9 cellular contexts compared by ENCODE assay signal in genomic region chr9:106697390-106697789, GRCh38.
DNase-seq lines count a peak whose midpoint lies in the region; TF ChIP-seq lines count a peak whose summit lies in the region.
"Had no signal": no experiment of that assay in that cellular context is flagged by ENCODE, and none has a peak within 500 bp of the region (broad histone marks: within the 10 kb centered on the region; RNA-seq: fewer than 3 reads in every experiment).

No MANE protein-coding gene starts in this region.

- H3K9ac ChIP-seq in skeletal muscle tissue (ENCODE audit: low read depth in 1 of 3, low read length in 3 of 3): peak overlapping the region; percentile 29 to 79 (median 59)
- H3K9ac ChIP-seq: KMS-11 had no signal

- H3K4me3 ChIP-seq in SJCRH30: peak overlapping the region; percentile 54
- H3K4me3 ChIP-seq in fibroblast of pulmonary artery (replicated peaks; ENCODE audit: low read depth, low read length): peak overlapping the region; percentile 49
- peak overlapping the region; percentile 44 to 67 (median 63) for H3K4me3 ChIP-seq in skeletal muscle tissue (ENCODE audit: low read length in 3 of 3)
- H3K4me3 ChIP-seq: cardiac muscle cell had no signal

- TF ChIP-seq CTCF in fibroblast of pulmonary artery (IDR thresholded peaks at IDR 0.05; ENCODE audit: low read length, missing control alignments): no peak
- no peak for TF ChIP-seq CTCF in GM13976 (IDR thresholded peaks at IDR 0.05; ENCODE audit: borderline replicate concordance, control extremely low read depth, extremely low read depth, insufficient read depth, missing control alignments)

- no peaks in the 10 kb centered on the region for H3K9me3 ChIP-seq in SJCRH30 (replicated peaks)
- H3K9me3 ChIP-seq in skeletal muscle tissue (ENCODE audit: control insufficient read depth in 3 of 3, low read length in 3 of 3): no peaks in the 10 kb centered on the region

- in situ Hi-C loops in GM13976 (cut with MboI; ENCODE audit: low sequenced_read_pairs, unreplicated experiment): no loop called here

- no peaks in the 10 kb centered on the region for H3K27me3 ChIP-seq in SJCRH30
- no peaks in the 10 kb centered on the region for H3K27me3 ChIP-seq in skeletal muscle tissue (ENCODE audit: control insufficient read depth in 3 of 3, insufficient read depth in 3 of 3, low read length in 3 of 3)
- H3K27me3 ChIP-seq: cardiac muscle cell had no signal

- H3K4me1 ChIP-seq in SJCRH30 (peaks cover 6% of the 10 kb centered on the region; the same call in 1 of the 2 replicates), skeletal muscle tissue (ENCODE audit: control insufficient read depth in 3 of 3, insufficient read depth in 3 of 3, low read length in 3 of 3) (peaks cover 8 to 12% (median 11%) of the 10 kb centered on the region in 3 donors)

- peak; percentile 59 for DNase-seq in NCI-H1436 (lab: John Stamatoyannopoulos, UW)
- peak; percentile 11 to 48 for DNase-seq in SJCRH30
- no peak for DNase-seq in fibroblast of pulmonary artery (ENCODE audit: low read depth)
- no peak for DNase-seq in GM13976 (ENCODE audit: low spot score)
- no peak for DNase-seq in LoVo (ENCODE audit: low spot score)
- no peak for DNase-seq in NCI-H187 (lab: John Stamatoyannopoulos, UW)

- no peaks in the 10 kb centered on the region for H3K36me3 ChIP-seq in SJCRH30
- H3K36me3 ChIP-seq in skeletal muscle tissue (ENCODE audit: control insufficient read depth in 3 of 3, insufficient read depth in 3 of 3, low read length in 3 of 3): no peaks in the 10 kb centered on the region
- H3K36me3 ChIP-seq: cardiac muscle cell had no signal

- H3K27ac ChIP-seq in SJCRH30: no peak overlapping the region
- peak overlapping the region; percentile 43 for H3K27ac ChIP-seq in skeletal muscle tissue (ENCODE audit: low read depth, low read length)
- H3K27ac ChIP-seq: cardiac muscle cell, KMS-11 had no signal

Comparison
In these comparisons a context has a peak if more than half of its experiments do, and no peak if none do; other contexts are left out.
1. DNase-seq: peak in NCI-H1436 (single experiment) and SJCRH30 (2 of 2); none in fibroblast of pulmonary artery (single experiment), GM13976 (single experiment), LoVo (single experiment) and NCI-H187 (0 of 2).
2. Peak in every context shown above with its lines, with median percentiles within 50 percentile points of each other: H3K4me3 ChIP-seq.